ENCODE assay signal across 19 cellular contexts in the genomic region with DNA sequence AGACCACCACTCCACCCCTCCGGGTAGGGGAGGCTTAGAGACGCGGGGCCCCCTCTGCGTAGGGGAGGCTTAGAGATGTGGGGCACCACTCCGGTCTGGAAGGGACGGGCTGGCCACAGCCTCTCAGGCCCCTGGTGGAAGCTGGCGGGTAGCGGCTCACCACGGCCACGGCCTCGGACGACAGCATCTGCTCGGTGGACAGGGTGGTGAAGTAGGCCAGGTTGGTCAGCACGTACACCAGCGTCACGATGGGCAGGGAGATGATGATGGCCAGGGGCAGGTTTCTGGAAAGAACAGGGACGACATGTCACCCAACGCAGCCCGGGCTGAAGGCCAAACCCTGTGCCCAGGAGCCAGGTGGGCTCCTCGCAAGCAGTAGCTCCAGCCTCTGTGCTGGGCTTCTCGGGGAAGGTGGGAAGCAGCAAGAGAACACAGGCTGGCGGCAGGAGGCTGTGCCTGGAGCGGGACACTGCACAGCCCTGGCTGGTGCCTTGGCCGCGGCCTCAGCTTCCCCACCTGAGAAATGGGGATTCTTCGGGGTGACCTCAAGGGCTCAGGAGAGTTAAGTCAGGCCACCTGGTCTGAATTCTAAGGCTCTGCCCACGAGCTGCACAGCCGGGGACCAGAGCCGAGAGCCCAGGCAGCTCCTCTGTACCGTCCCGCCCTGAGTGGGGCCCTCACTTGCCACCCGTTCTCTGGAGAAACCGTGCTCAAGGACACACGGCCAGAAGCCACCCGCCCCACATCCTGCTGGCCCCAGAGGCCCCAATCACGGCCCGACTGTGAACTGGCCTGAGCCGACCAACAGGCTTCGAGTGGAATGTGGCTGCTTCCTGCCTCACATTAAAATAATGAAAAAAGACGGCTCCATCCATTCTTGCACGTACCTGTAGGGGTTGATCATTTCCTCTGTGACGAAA. TPM values are rescaled to one million over a fixed set of nuclear protein-coding genes. Genes with fewer than 3 reads are reported as not detected.
DNase-seq lines count a peak whose midpoint lies in the region; ATAC-seq and TF ChIP-seq lines count a peak whose summit lies in the region.
"Had no signal": no experiment of that assay in that cellular context is flagged by ENCODE, and none has a peak within 500 bp of the region (broad histone marks: within the 10 kb centered on the region; RNA-seq: fewer than 3 reads in every experiment).

No MANE protein-coding gene starts in this region.

- no peaks in the 10 kb centered on the region for H3K9me3 ChIP-seq in uterus
- H3K9me3 ChIP-seq in mucosa of descending colon, result no peaks in the 10 kb centered on the region
- H3K9me3 ChIP-seq: left lung, psoas muscle, tibial artery had no signal

- no peak overlapping the region for H3K4me3 ChIP-seq in retinal pigment epithelial cell (ENCODE audit: low read length)
- H3K4me3 ChIP-seq in uterus, result no peak overlapping the region
- no peak overlapping the region for H3K4me3 ChIP-seq in mucosa of descending colon
- H3K4me3 ChIP-seq: left lung, psoas muscle, tibial artery had no signal

- H3K27me3 ChIP-seq in uterus, result no peaks in the 10 kb centered on the region
- H3K27me3 ChIP-seq: left lung had no signal

- no peak for TF ChIP-seq POLR2A in uterus (IDR thresholded peaks at IDR 0.05)

- no peak for DNase-seq in RWPE1 (ENCODE audit: low spot score)
- DNase-seq in left kidney (ENCODE audit: low read depth, low spot score), result peak; percentile 80
- no peak for DNase-seq in retinal pigment epithelial cell (ENCODE audit: low read depth)
- no peak for DNase-seq in uterus
- DNase-seq in activated naive CD4-positive, alpha-beta T cell treated with anti-CD3 and anti-CD28 coated beads, Interleukin-2, amount 50 U/mL, for 16 hours, result no peak
- DNase-seq in foreskin melanocyte, result no peak
- DNase-seq in mucosa of descending colon, result no peak
- DNase-seq: activated CD4-positive, alpha-beta T cell treated with anti-CD3 and anti-CD28 coated beads for 4 hours; activated naive CD8-positive, alpha-beta T cell treated with anti-CD3 and anti-CD28 coated beads, Interleukin-2, amount 10 ng/mL, durations not matched to agents 7 days and 5 days; DMS79 treated with DMSO at 0.1 percent for 48 hours; head of caudate nucleus; left lung; NCI-H2107; NCI-H510A; psoas muscle; stimulated activated CD4-positive, alpha-beta T cell treated with anti-CD3 and anti-CD28 coated beads, Interleukin-2, amount 100 ng/mL, for 48 hours; stimulated activated naive CD4-positive, alpha-beta T cell; tibial artery had no signal

- TF ChIP-seq CTCF in RWPE1 (conservative IDR thresholded peaks at IDR 0.05; ENCODE audit: low read depth) (no peak), retinal pigment epithelial cell (conservative IDR thresholded peaks at IDR 0.05; ENCODE audit: low read depth, low read length) (peak; percentile 12), uterus (IDR thresholded peaks at IDR 0.05) (no peak), mucosa of descending colon (IDR thresholded peaks at IDR 0.05) (no peak)

- no peak for ATAC-seq in mucosa of descending colon
- ATAC-seq: left lung, psoas muscle had no signal

- intact Hi-C loops in uterus (cut with DNase I; ENCODE audit: low total_unique reads) (no loop called here), mucosa of descending colon (cut with DNase I, micrococcal nuclease) (no loop called here)

- H3K4me1 ChIP-seq in uterus (no peaks in the 10 kb centered on the region), mucosa of descending colon (ENCODE audit: low read depth) (peaks cover 2% of the 10 kb centered on the region)
- H3K4me1 ChIP-seq: left lung, tibial artery had no signal

- H3K36me3 ChIP-seq in uterus, result no peaks in the 10 kb centered on the region
- no peaks in the 10 kb centered on the region for H3K36me3 ChIP-seq in mucosa of descending colon (ENCODE audit: low read depth)

- POLR2A ChIA-PET in RWPE1 (lab: Yijun Ruan, JAX; ENCODE audit: low non-redundant PET), result no interaction called here

- peak overlapping the region; percentile 98 for H3K27ac ChIP-seq in RWPE1
- H3K27ac ChIP-seq in cingulate gyrus (ENCODE audit: low read depth, low read length), result peak overlapping the region; percentile 19
- no peak overlapping the region for H3K27ac ChIP-seq in uterus
- H3K27ac ChIP-seq: left lung, psoas muscle, tibial artery had no signal

- CTCF ChIA-PET in RWPE1 (lab: Yijun Ruan, JAX), result interaction anchor here (0.6 to 6.6 kb wide), 6 partner anchors 9 to 60 kb away, joined by 3 to 37 read pairs (median 4); no protein-coding TSS in a partner anchor

RNA-seq across cellular contexts. Expression of a gene that starts 29.5 kb away (rescaled TPM):
- total RNA-seq in uterus, result 1 to 10 TPM in 2 of 4 donors, under 1 TPM in 1, not detected in 1; 0.88 to 2.0 (median 1.3) TPM
- total RNA-seq in mucosa of descending colon, result 10 to 100 TPM in 1 of 3 donors, 1 to 10 TPM in 2; 1.9 to 13.7 (median 8.1) TPM

Comparison
In these comparisons a context has a peak if more than half of its experiments do, and no peak if none do; other contexts are left out.
1. H3K27ac ChIP-seq: peak in RWPE1 (single experiment) and cingulate gyrus (single experiment); none in uterus (0 of 2).